In genomic region chr19:7921302-7921954, GRCh38 we compare ENCODE assay signal across 1 cellular context.
TF ChIP-seq lines count a peak whose summit lies in the region.

No MANE protein-coding gene starts in this region.

TF ChIP-seq in K562, 482 proteins besides CTCF, POLR2A, EP300 and RAD21:
- no peak for TF ChIP-seq NR4A1 (CRISPR knock-in tag; IDR thresholded peaks at IDR 0.05)
- TF ChIP-seq NR4A1 (tag; IDR thresholded peaks at IDR 0.05), result 0 out of 2 replicates have a peak, but pooled peaks have one; percentile 1
- TF ChIP-seq RNF2 (IDR thresholded peaks at IDR 0.05), result 0 out of 2 replicates have a peak, but pooled peaks have one; percentile 8
- TF ChIP-seq MYC (IDR thresholded peaks at IDR 0.05; ENCODE audit: low read depth, low read length), result no peak
- peak; percentile 49; the same call in 1 of the 2 replicates for TF ChIP-seq MYC (CRISPR knock-in tag; IDR thresholded peaks at IDR 0.05; ENCODE audit: borderline replicate concordance, low read depth)
- TF ChIP-seq ZSCAN29 (IDR thresholded peaks at IDR 0.05), result peak; percentile 74; the same call in 1 of the 2 replicates
- no peak for TF ChIP-seq NR2C2 (CRISPR knock-in tag; IDR thresholded peaks at IDR 0.05)
- TF ChIP-seq NR2C2 (tag; IDR thresholded peaks at IDR 0.05), result peak; percentile 85
- peak; percentile 51; the same call in 1 of the 2 replicates for TF ChIP-seq ETV1 (tag; conservative IDR thresholded peaks at IDR 0.05; ENCODE audit: low read depth)
- TF ChIP-seq PHF8 (IDR thresholded peaks at IDR 0.05; ENCODE audit: borderline replicate concordance, low read length), result peak; percentile 2; the same call in 1 of the 2 replicates
- TF ChIP-seq RBFOX2 (IDR thresholded peaks at IDR 0.05; ENCODE audit: low read depth, low read length), result peak; percentile 51; the same call in 1 of the 2 replicates
- TF ChIP-seq BRF1 (IDR thresholded peaks at IDR 0.05; ENCODE audit: borderline replicate concordance, extremely low read depth, insufficient read length), result no peak
- TF ChIP-seq SMAD4 (CRISPR knock-in tag; conservative IDR thresholded peaks at IDR 0.05), result 0 out of 2 replicates have a peak, but pooled peaks have one; percentile 5
- 0 out of 4 replicates have a peak, but pooled peaks of 1 of the 2 experiments have one; percentile 6 for TF ChIP-seq MNT (conservative IDR thresholded peaks at IDR 0.05)
- TF ChIP-seq CBX5 (IDR thresholded peaks at IDR 0.05; ENCODE audit: borderline replicate concordance, low read depth), result no peak
- TF ChIP-seq E2F1 (CRISPR knock-in tag; IDR thresholded peaks at IDR 0.05), result 0 out of 2 replicates have a peak, but pooled peaks have one; percentile 8
- peak in 1 of 3 experiments; percentile 5 for TF ChIP-seq YY1 (IDR thresholded peaks at IDR 0.05; ENCODE audit: borderline replicate concordance in 1 of 3, control insufficient read depth in 1 of 3, extremely low read depth in 1 of 3, insufficient read depth in 3 of 3, insufficient read length in 1 of 3, insufficient replicate concordance in 2 of 3, low read depth in 1 of 3, low read length in 2 of 3)
- peak; percentile 52; the same call in 1 of the 2 replicates for TF ChIP-seq ZBTB40 (IDR thresholded peaks at IDR 0.05)
- TF ChIP-seq ZBTB40 (CRISPR knock-in tag; IDR thresholded peaks at IDR 0.05), result no peak
- TF ChIP-seq ZBTB8A (IDR thresholded peaks at IDR 0.05; ENCODE audit: partially characterized antibody), result no peak
- TF ChIP-seq CBFA2T3 (IDR thresholded peaks at IDR 0.05), result 0 out of 2 replicates have a peak, but pooled peaks have one; percentile 3
- peak; percentile 83 for TF ChIP-seq NR2C1 (IDR thresholded peaks at IDR 0.05)
- TF ChIP-seq NR2C1 (tag; IDR thresholded peaks at IDR 0.05), result peak; percentile 81
- TF ChIP-seq HDAC2 (IDR thresholded peaks at IDR 0.05), result 0 out of 2 replicates have a peak, but pooled peaks have one; percentile 4
- TF ChIP-seq ZNF445 (CRISPR knock-in tag; IDR thresholded peaks at IDR 0.05; ENCODE audit: low read depth), result no peak
- no peak for TF ChIP-seq ZNF184 (CRISPR knock-in tag; IDR thresholded peaks at IDR 0.05)
- no peak for TF ChIP-seq SMAD1 (IDR thresholded peaks at IDR 0.05; ENCODE audit: low read depth, low read length, partially characterized antibody)
- peak; percentile 42; the same call in 1 of the 2 replicates for TF ChIP-seq USF2 (CRISPR knock-in tag; IDR thresholded peaks at IDR 0.05)
- TF ChIP-seq GABPA (tag; conservative IDR thresholded peaks at IDR 0.05; ENCODE audit: low read depth), result peak; percentile 68
- TF ChIP-seq E2F6 (IDR thresholded peaks at IDR 0.05; ENCODE audit: borderline replicate concordance in 1 of 2, extremely low read depth in 1 of 2, insufficient read depth in 1 of 2, insufficient read length in 1 of 2, low read depth in 1 of 2, low read length in 1 of 2, poor library complexity in 1 of 2, severe bottlenecking in 1 of 2), result peak in 1 of 2 experiments; percentile 7
- TF ChIP-seq ATF7 (IDR thresholded peaks at IDR 0.05), result 0 out of 2 replicates have a peak, but pooled peaks have one; percentile 0
- peak in 1 of 2 experiments; percentile 16; a peak in 1 of 4 replicates for TF ChIP-seq NRF1 (conservative IDR thresholded peaks at IDR 0.05 in 1 of 2, IDR thresholded peaks at IDR 0.05 in 1 of 2)
- peak; percentile 28; the same call in 1 of the 2 replicates for TF ChIP-seq USF1 (CRISPR knock-in tag; IDR thresholded peaks at IDR 0.05)
- peak; percentile 11; the same call in 1 of the 2 replicates for TF ChIP-seq E2F5 (CRISPR knock-in tag; IDR thresholded peaks at IDR 0.05)
- TF ChIP-seq ZNF143 (CRISPR knock-in tag; IDR thresholded peaks at IDR 0.05), result 0 out of 2 replicates have a peak, but pooled peaks have one; percentile 27
- TF ChIP-seq ARID4B (CRISPR knock-in tag; IDR thresholded peaks at IDR 0.05), result 0 out of 2 replicates have a peak, but pooled peaks have one; percentile 6
- 0 out of 2 replicates have a peak, but pooled peaks have one; percentile 1 for TF ChIP-seq SMC3 (conservative IDR thresholded peaks at IDR 0.05; ENCODE audit: insufficient read depth, low read depth, low read length)
- TF ChIP-seq ZNF644 (tag; IDR thresholded peaks at IDR 0.05; ENCODE audit: low read depth), result no peak
- TF ChIP-seq ZFX (CRISPR knock-in tag; IDR thresholded peaks at IDR 0.05), result no peak; the same call in 1 of the 2 replicates
